Comparison of ENCODE assay signal across 1 cellular context in the genomic region with DNA sequence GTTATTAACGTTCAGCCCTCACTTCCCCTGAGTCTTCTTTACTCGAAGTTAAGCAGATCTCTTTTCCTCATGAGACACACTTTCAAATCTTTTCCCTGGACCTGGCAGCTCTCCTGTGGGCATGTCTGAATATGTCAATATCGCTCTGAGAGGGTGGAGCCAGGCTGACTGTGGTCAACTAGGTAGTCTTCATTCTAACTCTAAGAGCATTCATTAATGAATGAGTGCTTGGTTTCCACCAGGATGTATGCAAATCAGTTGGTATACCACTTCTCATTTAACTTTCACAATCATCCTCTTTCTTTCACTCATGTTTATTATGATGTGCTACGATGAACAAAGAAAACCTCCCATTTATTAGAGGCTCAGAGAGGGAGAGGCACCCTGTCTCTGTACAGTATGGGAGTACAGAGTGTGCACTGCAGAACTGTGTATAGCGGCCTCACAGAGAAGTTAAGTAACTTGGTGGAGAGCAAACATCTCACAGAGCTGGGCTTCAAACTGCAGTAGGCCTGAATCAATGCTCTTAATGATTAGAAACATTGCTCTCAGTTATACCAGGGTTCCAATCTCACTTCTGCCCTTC.
TF ChIP-seq lines count a peak whose summit lies in the region.

No MANE protein-coding gene starts in this region.

TF ChIP-seq in GM12878, 131 proteins besides CTCF, POLR2A, EP300 and RAD21 (continued from another document):
- TF ChIP-seq, protein P1, sequence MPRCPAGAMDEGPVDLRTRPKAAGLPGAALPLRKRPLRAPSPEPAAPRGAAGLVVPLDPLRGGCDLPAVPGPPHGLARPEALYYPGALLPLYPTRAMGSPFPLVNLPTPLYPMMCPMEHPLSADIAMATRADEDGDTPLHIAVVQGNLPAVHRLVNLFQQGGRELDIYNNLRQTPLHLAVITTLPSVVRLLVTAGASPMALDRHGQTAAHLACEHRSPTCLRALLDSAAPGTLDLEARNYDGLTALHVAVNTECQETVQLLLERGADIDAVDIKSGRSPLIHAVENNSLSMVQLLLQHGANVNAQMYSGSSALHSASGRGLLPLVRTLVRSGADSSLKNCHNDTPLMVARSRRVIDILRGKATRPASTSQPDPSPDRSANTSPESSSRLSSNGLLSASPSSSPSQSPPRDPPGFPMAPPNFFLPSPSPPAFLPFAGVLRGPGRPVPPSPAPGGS (IDR thresholded peaks at IDR 0.05; ENCODE audit: borderline replicate concordance, insufficient read depth, low read depth, low read length, poor library complexity, severe bottlenecking) = no peak
- TF ChIP-seq, protein P2, sequence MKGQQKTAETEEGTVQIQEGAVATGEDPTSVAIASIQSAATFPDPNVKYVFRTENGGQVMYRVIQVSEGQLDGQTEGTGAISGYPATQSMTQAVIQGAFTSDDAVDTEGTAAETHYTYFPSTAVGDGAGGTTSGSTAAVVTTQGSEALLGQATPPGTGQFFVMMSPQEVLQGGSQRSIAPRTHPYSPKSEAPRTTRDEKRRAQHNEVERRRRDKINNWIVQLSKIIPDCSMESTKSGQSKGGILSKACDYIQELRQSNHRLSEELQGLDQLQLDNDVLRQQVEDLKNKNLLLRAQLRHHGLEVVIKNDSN (IDR thresholded peaks at IDR 0.05; ENCODE audit: borderline replicate concordance, extremely low read length, insufficient read depth, low read depth, low read length) = no peak
- TF ChIP-seq POLR2AphosphoS5 (IDR thresholded peaks at IDR 0.05; ENCODE audit: low read length) (no peak), TBL1XR1 (IDR thresholded peaks at IDR 0.05; ENCODE audit: low read depth, low read length) (peak; percentile 26; the same call in 1 of the 2 replicates), RB1 (IDR thresholded peaks at IDR 0.05; ENCODE audit: borderline replicate concordance) (no peak), CHD2 (IDR thresholded peaks at IDR 0.05; ENCODE audit: borderline replicate concordance, low read depth, low read length) (no peak), ETV6 (conservative IDR thresholded peaks at IDR 0.05 in 1 of 2, IDR thresholded peaks at IDR 0.05 in 1 of 2; ENCODE audit: borderline replicate concordance in 1 of 2, low read depth in 1 of 2) (no peak), KLF5 (IDR thresholded peaks at IDR 0.05; ENCODE audit: partially characterized antibody) (no peak), MXI1 (IDR thresholded peaks at IDR 0.05; ENCODE audit: low read depth, low read length) (no peak), JUND (IDR thresholded peaks at IDR 0.05; ENCODE audit: low read depth, low read length) (no peak), SMARCA5 (IDR thresholded peaks at IDR 0.05) (no peak), NR2F1 (conservative IDR thresholded peaks at IDR 0.05) (no peak), ZNF217 (IDR thresholded peaks at IDR 0.05) (no peak), CREB1 (IDR thresholded peaks at IDR 0.05; ENCODE audit: low read depth) (no peak), NFYA (IDR thresholded peaks at IDR 0.05; ENCODE audit: borderline replicate concordance, low read depth, low read length) (no peak), CBFB (IDR thresholded peaks at IDR 0.05; ENCODE audit: low read depth) (no peak), MYC (IDR thresholded peaks at IDR 0.05; ENCODE audit: insufficient read depth, insufficient read length, insufficient replicate concordance, low read length, severe bottlenecking) (no peak), NR2C1 (IDR thresholded peaks at IDR 0.05) (no peak), ZNF24 (IDR thresholded peaks at IDR 0.05) (peak; percentile 53; the same call in 1 of the 2 replicates), ZZZ3 (IDR thresholded peaks at IDR 0.05; ENCODE audit: control insufficient read depth, insufficient read length, low read depth) (no peak), NFIC (IDR thresholded peaks at IDR 0.05; ENCODE audit: low read depth, low read length) (no peak), FOS (IDR thresholded peaks at IDR 0.05; ENCODE audit: borderline replicate concordance, extremely low read depth, insufficient read length) (no peak), NFXL1 (IDR thresholded peaks at IDR 0.05; ENCODE audit: borderline replicate concordance) (no peak), CHD1 (IDR thresholded peaks at IDR 0.05; ENCODE audit: low read depth, low read length) (no peak), RCOR1 (conservative IDR thresholded peaks at IDR 0.05; ENCODE audit: low read depth, low read length) (0 out of 2 replicates have a peak, but pooled peaks have one; percentile 29)
- TF ChIP-seq, protein P3, sequence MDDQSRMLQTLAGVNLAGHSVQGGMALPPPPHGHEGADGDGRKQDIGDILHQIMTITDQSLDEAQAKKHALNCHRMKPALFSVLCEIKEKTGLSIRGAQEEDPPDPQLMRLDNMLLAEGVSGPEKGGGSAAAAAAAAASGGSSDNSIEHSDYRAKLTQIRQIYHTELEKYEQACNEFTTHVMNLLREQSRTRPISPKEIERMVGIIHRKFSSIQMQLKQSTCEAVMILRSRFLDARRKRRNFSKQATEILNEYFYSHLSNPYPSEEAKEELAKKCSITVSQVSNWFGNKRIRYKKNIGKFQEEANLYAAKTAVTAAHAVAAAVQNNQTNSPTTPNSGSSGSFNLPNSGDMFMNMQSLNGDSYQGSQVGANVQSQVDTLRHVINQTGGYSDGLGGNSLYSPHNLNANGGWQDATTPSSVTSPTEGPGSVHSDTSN (IDR thresholded peaks at IDR 0.05; ENCODE audit: insufficient replicate concordance, low read depth, low read length) = no peak
- TF ChIP-seq, protein P4, sequence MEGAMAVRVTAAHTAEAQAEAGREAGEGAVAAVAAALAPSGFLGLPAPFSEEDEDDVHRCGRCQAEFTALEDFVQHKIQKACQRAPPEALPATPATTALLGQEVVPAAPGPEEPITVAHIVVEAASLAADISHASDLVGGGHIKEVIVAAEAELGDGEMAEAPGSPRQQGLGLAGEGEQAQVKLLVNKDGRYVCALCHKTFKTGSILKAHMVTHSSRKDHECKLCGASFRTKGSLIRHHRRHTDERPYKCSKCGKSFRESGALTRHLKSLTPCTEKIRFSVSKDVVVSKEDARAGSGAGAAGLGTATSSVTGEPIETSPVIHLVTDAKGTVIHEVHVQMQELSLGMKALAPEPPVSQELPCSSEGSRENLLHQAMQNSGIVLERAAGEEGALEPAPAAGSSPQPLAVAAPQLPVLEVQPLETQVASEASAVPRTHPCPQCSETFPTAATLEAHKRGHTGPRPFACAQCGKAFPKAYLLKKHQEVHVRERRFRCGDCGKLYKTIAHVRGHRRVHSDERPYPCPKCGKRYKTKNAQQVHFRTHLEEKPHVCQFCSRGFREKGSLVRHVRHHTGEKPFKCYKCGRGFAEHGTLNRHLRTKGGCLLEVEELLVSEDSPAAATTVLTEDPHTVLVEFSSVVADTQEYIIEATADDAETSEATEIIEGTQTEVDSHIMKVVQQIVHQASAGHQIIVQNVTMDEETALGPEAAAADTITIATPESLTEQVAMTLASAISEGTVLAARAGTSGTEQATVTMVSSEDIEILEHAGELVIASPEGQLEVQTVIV (IDR thresholded peaks at IDR 0.05; ENCODE audit: borderline replicate concordance, partially characterized antibody) = no peak
- TF ChIP-seq, protein P5, sequence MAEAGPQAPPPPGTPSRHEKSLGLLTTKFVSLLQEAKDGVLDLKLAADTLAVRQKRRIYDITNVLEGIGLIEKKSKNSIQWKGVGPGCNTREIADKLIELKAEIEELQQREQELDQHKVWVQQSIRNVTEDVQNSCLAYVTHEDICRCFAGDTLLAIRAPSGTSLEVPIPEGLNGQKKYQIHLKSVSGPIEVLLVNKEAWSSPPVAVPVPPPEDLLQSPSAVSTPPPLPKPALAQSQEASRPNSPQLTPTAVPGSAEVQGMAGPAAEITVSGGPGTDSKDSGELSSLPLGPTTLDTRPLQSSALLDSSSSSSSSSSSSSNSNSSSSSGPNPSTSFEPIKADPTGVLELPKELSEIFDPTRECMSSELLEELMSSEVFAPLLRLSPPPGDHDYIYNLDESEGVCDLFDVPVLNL (IDR thresholded peaks at IDR 0.05; ENCODE audit: low read depth, low read length) = no peak
- TF ChIP-seq, protein P6, sequence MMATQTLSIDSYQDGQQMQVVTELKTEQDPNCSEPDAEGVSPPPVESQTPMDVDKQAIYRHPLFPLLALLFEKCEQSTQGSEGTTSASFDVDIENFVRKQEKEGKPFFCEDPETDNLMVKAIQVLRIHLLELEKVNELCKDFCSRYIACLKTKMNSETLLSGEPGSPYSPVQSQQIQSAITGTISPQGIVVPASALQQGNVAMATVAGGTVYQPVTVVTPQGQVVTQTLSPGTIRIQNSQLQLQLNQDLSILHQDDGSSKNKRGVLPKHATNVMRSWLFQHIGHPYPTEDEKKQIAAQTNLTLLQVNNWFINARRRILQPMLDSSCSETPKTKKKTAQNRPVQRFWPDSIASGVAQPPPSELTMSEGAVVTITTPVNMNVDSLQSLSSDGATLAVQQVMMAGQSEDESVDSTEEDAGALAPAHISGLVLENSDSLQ (IDR thresholded peaks at IDR 0.05) = 0 out of 2 replicates have a peak, but pooled peaks have one; percentile 22
- TF ChIP-seq, protein P7, sequence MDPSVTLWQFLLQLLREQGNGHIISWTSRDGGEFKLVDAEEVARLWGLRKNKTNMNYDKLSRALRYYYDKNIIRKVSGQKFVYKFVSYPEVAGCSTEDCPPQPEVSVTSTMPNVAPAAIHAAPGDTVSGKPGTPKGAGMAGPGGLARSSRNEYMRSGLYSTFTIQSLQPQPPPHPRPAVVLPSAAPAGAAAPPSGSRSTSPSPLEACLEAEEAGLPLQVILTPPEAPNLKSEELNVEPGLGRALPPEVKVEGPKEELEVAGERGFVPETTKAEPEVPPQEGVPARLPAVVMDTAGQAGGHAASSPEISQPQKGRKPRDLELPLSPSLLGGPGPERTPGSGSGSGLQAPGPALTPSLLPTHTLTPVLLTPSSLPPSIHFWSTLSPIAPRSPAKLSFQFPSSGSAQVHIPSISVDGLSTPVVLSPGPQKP (IDR thresholded peaks at IDR 0.05; ENCODE audit: low read depth, low read length) = no peak
- TF ChIP-seq, protein P8, sequence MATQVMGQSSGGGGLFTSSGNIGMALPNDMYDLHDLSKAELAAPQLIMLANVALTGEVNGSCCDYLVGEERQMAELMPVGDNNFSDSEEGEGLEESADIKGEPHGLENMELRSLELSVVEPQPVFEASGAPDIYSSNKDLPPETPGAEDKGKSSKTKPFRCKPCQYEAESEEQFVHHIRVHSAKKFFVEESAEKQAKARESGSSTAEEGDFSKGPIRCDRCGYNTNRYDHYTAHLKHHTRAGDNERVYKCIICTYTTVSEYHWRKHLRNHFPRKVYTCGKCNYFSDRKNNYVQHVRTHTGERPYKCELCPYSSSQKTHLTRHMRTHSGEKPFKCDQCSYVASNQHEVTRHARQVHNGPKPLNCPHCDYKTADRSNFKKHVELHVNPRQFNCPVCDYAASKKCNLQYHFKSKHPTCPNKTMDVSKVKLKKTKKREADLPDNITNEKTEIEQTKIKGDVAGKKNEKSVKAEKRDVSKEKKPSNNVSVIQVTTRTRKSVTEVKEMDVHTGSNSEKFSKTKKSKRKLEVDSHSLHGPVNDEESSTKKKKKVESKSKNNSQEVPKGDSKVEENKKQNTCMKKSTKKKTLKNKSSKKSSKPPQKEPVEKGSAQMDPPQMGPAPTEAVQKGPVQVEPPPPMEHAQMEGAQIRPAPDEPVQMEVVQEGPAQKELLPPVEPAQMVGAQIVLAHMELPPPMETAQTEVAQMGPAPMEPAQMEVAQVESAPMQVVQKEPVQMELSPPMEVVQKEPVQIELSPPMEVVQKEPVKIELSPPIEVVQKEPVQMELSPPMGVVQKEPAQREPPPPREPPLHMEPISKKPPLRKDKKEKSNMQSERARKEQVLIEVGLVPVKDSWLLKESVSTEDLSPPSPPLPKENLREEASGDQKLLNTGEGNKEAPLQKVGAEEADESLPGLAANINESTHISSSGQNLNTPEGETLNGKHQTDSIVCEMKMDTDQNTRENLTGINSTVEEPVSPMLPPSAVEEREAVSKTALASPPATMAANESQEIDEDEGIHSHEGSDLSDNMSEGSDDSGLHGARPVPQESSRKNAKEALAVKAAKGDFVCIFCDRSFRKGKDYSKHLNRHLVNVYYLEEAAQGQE (IDR thresholded peaks at IDR 0.05; ENCODE audit: low read depth, low read length) = no peak
- TF ChIP-seq, protein P9, sequence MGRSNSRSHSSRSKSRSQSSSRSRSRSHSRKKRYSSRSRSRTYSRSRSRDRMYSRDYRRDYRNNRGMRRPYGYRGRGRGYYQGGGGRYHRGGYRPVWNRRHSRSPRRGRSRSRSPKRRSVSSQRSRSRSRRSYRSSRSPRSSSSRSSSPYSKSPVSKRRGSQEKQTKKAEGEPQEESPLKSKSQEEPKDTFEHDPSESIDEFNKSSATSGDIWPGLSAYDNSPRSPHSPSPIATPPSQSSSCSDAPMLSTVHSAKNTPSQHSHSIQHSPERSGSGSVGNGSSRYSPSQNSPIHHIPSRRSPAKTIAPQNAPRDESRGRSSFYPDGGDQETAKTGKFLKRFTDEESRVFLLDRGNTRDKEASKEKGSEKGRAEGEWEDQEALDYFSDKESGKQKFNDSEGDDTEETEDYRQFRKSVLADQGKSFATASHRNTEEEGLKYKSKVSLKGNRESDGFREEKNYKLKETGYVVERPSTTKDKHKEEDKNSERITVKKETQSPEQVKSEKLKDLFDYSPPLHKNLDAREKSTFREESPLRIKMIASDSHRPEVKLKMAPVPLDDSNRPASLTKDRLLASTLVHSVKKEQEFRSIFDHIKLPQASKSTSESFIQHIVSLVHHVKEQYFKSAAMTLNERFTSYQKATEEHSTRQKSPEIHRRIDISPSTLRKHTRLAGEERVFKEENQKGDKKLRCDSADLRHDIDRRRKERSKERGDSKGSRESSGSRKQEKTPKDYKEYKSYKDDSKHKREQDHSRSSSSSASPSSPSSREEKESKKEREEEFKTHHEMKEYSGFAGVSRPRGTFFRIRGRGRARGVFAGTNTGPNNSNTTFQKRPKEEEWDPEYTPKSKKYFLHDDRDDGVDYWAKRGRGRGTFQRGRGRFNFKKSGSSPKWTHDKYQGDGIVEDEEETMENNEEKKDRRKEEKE (IDR thresholded peaks at IDR 0.05) = no peak
